Comparison of ENCODE assay signal across 8 cellular contexts in the genomic region with DNA sequence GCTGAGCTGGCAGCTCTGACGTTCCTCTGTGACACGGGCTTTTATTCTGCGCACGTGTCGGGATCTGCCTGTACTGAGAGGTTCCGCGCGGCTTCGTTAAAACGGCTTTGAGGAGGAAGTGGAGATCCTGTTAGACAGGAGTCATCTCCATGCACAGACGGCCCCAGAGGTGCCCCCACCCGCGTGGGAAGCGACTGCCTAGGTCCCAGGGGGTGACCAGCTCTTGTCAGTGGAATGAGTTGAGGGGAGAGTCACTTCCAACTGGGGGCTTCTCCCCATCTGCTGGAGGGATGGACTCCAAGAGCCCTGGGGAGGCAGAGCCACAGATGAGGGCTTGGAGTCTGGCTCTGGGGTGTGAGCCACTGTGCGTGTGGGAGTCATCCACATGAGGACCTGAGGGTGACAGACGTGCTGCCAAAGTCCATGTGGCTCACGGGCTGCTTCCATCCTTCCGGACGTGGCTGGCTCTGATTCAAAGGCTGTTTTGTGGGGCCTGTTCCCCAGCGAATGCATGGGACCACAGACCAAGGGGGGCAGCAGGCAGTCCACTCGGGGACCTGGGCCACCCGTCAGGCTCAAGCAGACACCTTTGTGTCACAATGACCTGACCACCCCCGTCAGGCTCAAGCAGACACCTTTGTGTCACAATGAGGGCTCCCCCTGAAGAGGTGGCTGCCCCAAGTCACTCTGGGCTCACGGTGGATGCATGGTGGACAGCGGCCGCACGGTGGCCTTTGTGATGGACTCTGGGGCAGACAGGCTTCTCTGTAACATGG. TPM values are rescaled to one million over a fixed set of nuclear protein-coding genes. Genes with fewer than 3 reads are reported as not detected.
DNase-seq lines count a peak whose midpoint lies in the region; ATAC-seq lines count a peak whose summit lies in the region.

No MANE protein-coding gene starts in this region.

- no peak overlapping the region for H3K27ac Mint-ChIP-seq in central memory CD8-positive, alpha-beta T cell (ENCODE audit: low read depth)
- H3K27ac Mint-ChIP-seq in stimulated activated naive CD8-positive, alpha-beta T cell treated with anti-CD3 and anti-CD28 coated beads, Interleukin-15, amount 100 ng/mL, for 72 hours, result peak overlapping the region; percentile 72 to 76

- ATAC-seq in central memory CD8-positive, alpha-beta T cell (replicated peaks; ENCODE audit: extremely low read depth, poor library complexity, severe bottlenecking), result peak; percentile 61
- peak; percentile 66 for ATAC-seq in stimulated activated naive CD8-positive, alpha-beta T cell treated with anti-CD3 and anti-CD28 coated beads, Interleukin-15, amount 100 ng/mL, for 72 hours

- DNase-seq in DMS 273 (lab: John Stamatoyannopoulos, UW; ENCODE audit: unreplicated experiment), result peak; percentile 59
- no peak for DNase-seq in DMS 273 treated with DMSO at 0.1 percent for 48 hours (lab: John Stamatoyannopoulos, UW)
- peak; percentile 17 for DNase-seq in T follicular helper cell (ENCODE audit: low read depth)
- no peak for DNase-seq in central memory CD8-positive, alpha-beta T cell (ENCODE audit: low spot score in 2 of 2)
- DNase-seq in lung microvascular endothelial cell (ENCODE audit: low read depth in 2 of 2), result peak; percentile 62 to 69
- DNase-seq in stimulated activated naive CD8-positive, alpha-beta T cell treated with anti-CD3 and anti-CD28 coated beads, Interleukin-15, amount 100 ng/mL, for 72 hours, result peak; percentile 26 to 35
- no peak for DNase-seq in NCI-H345 treated with DMSO at 0.1 percent for 48 hours (lab: John Stamatoyannopoulos, UW; ENCODE audit: unreplicated experiment)
- DNase-seq in putamen (ENCODE audit: low spot score), result no peak

- no peaks in the 10 kb centered on the region for H3K4me1 Mint-ChIP-seq in central memory CD8-positive, alpha-beta T cell
- peaks cover 25% of the 10 kb centered on the region for H3K4me1 Mint-ChIP-seq in stimulated activated naive CD8-positive, alpha-beta T cell treated with anti-CD3 and anti-CD28 coated beads, Interleukin-15, amount 100 ng/mL, for 72 hours

- peak overlapping the region; percentile 44 for H3K4me3 Mint-ChIP-seq in central memory CD8-positive, alpha-beta T cell
- peak overlapping the region; percentile 78 to 79 for H3K4me3 Mint-ChIP-seq in stimulated activated naive CD8-positive, alpha-beta T cell treated with anti-CD3 and anti-CD28 coated beads, Interleukin-15, amount 100 ng/mL, for 72 hours

- peaks cover 12% of the 10 kb centered on the region for H3K27me3 Mint-ChIP-seq in central memory CD8-positive, alpha-beta T cell
- H3K27me3 Mint-ChIP-seq in stimulated activated naive CD8-positive, alpha-beta T cell treated with anti-CD3 and anti-CD28 coated beads, Interleukin-15, amount 100 ng/mL, for 72 hours, result peaks cover 21% of the 10 kb centered on the region

- no peaks in the 10 kb centered on the region for H3K9me3 Mint-ChIP-seq in central memory CD8-positive, alpha-beta T cell
- H3K9me3 Mint-ChIP-seq in stimulated activated naive CD8-positive, alpha-beta T cell treated with anti-CD3 and anti-CD28 coated beads, Interleukin-15, amount 100 ng/mL, for 72 hours, result no peaks in the 10 kb centered on the region

- peaks cover 17% of the 10 kb centered on the region for H3K36me3 Mint-ChIP-seq in central memory CD8-positive, alpha-beta T cell (ENCODE audit: insufficient read depth)

RNA-seq across cellular contexts. Expression of gene PTTG1IP, which starts 26.8 kb away (rescaled TPM):
- 291 and 379 TPM in 2 replicates for total RNA-seq in lung microvascular endothelial cell

RNA-seq across cellular contexts. Expression of gene SUMO3, which starts 28.8 kb away (rescaled TPM):
- 68.7 and 70.0 TPM in 2 replicates for total RNA-seq in lung microvascular endothelial cell

RNA-seq across cellular contexts. Expression of gene UBE2G2, which starts 45.1 kb away (rescaled TPM):
- total RNA-seq in lung microvascular endothelial cell, result 73.9 and 92.3 TPM in 2 replicates

Comparison
In these comparisons a context has a peak if more than half of its experiments do, and no peak if none do; other contexts are left out.
1. DNase-seq: peak in DMS 273 (single experiment), T follicular helper cell (single experiment), lung microvascular endothelial cell (2 of 2) and stimulated activated naive CD8-positive, alpha-beta T cell treated with anti-CD3 and anti-CD28 coated beads, Interleukin-15, amount 100 ng/mL, for 72 hours (2 of 2); none in DMS 273 treated with DMSO at 0.1 percent for 48 hours (single experiment), central memory CD8-positive, alpha-beta T cell (0 of 2), NCI-H345 treated with DMSO at 0.1 percent for 48 hours (single experiment) and putamen (single experiment).